ENCODE assay signal across 18 cellular contexts in the genomic region with DNA sequence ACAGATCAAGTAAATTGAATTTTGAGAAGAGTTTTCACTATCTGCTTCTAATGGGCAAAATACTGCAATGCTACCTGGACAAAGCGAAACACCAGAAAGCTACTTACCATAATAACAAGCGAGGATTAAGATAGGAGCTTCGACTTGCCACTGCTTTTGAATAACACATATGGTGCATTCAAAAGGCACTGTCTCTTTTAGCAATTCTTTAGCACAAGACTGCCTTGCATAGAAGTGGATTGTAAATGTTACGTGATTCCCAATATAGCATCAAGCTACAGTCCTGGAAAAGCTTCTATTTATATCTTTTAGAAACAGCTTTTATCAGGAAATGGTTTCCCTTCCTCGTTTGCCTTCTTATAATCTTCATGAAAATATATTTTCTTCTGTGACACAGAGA.
A peak's percentile ranks its signal among the peaks of the same experiment; 100 is the strongest.
DNase-seq lines count a peak whose midpoint lies in the region; ATAC-seq and TF ChIP-seq lines count a peak whose summit lies in the region.
"Had no signal": no experiment of that assay in that cellular context is flagged by ENCODE, and none has a peak within 500 bp of the region (broad histone marks: within the 10 kb centered on the region; RNA-seq: fewer than 3 reads in every experiment).

No MANE protein-coding gene starts in this region.

- H3K4me3 ChIP-seq in HAP-1 (no peak overlapping the region), iPS-18a (ENCODE audit: low read length) (peak overlapping the region; percentile 39), suprapubic skin (no peak overlapping the region)

- peak overlapping the region; percentile 10 for H3K9ac ChIP-seq in iPS-18a (ENCODE audit: low read length)

- CTCF ChIA-PET in WTC11 (lab: Charles Lee) = interaction anchor here (0.7 kb wide), 1 partner anchor 117 kb away, joined by 3 read pairs; no protein-coding TSS in a partner anchor
- CTCF ChIA-PET in activated CD4-positive, alpha-beta memory T cell treated with anti-CD3 and anti-CD28 coated beads for 36 hours (lab: Charles Lee) = no interaction called here

- POLR2A ChIA-PET in WTC11 (lab: Charles Lee) = no interaction called here
- POLR2A ChIA-PET in activated CD4-positive, alpha-beta memory T cell treated with anti-CD3 and anti-CD28 coated beads for 36 hours (lab: Charles Lee) = no interaction called here

- TF ChIP-seq CTCF in WTC11 (IDR thresholded peaks at IDR 0.05) = no peak
- no peak for TF ChIP-seq CTCF in suprapubic skin (IDR thresholded peaks at IDR 0.05)

- TF ChIP-seq POLR2A in suprapubic skin (IDR thresholded peaks at IDR 0.05) = no peak

- H3K27me3 ChIP-seq in HAP-1 (ENCODE audit: low read depth) = no peaks in the 10 kb centered on the region
- no peaks in the 10 kb centered on the region for H3K27me3 ChIP-seq in iPS-18a (ENCODE audit: control insufficient read depth, insufficient read depth, low read length)
- no peaks in the 10 kb centered on the region for H3K27me3 ChIP-seq in suprapubic skin

- no peak for TF ChIP-seq EP300 in suprapubic skin (IDR thresholded peaks at IDR 0.05)

- WGBS in suprapubic skin = 75% methylated on average over 5 of the region's 5 CpGs

- in situ Hi-C loops in HAP-1 (cut with MboI; ENCODE audit: low sequenced_read_pairs) = no loop called here

- peak overlapping the region; percentile 91 for H3K27ac Mint-ChIP-seq in WTC11
- H3K27ac Mint-ChIP-seq in activated CD4-positive, alpha-beta memory T cell treated with anti-CD3 and anti-CD28 coated beads for 36 hours = no peak overlapping the region
- H3K27ac Mint-ChIP-seq: IgD-negative memory B cell had no signal

- peak overlapping the region; percentile 16; the same call in 1 of the 2 replicates for H3K4me3 Mint-ChIP-seq in WTC11
- no peak overlapping the region for H3K4me3 Mint-ChIP-seq in activated CD4-positive, alpha-beta memory T cell treated with anti-CD3 and anti-CD28 coated beads for 36 hours
- H3K4me3 Mint-ChIP-seq: IgD-negative memory B cell had no signal

- peak overlapping the region; percentile 33 for H3K27ac ChIP-seq in iPS-18a (ENCODE audit: low read length)
- H3K27ac ChIP-seq in suprapubic skin = no peak overlapping the region

- H3K4me1 Mint-ChIP-seq in WTC11 = peaks cover 23% of the 10 kb centered on the region
- H3K4me1 Mint-ChIP-seq in activated CD4-positive, alpha-beta memory T cell treated with anti-CD3 and anti-CD28 coated beads for 36 hours (ENCODE audit: low read depth) = no peaks in the 10 kb centered on the region
- H3K4me1 Mint-ChIP-seq: IgD-negative memory B cell had no signal

- H3K36me3 ChIP-seq in HAP-1 (replicated peaks) = no peaks in the 10 kb centered on the region
- no peaks in the 10 kb centered on the region for H3K36me3 ChIP-seq in iPS-18a (ENCODE audit: control insufficient read depth, low read depth, low read length)
- H3K36me3 ChIP-seq in suprapubic skin = no peaks in the 10 kb centered on the region

- H3K9me3 ChIP-seq in HAP-1 (no peaks in the 10 kb centered on the region), iPS-18a (ENCODE audit: control insufficient read depth, low read depth, low read length) (no peaks in the 10 kb centered on the region), suprapubic skin (no peaks in the 10 kb centered on the region)

- intact Hi-C loops in activated CD4-positive, alpha-beta memory T cell treated with anti-CD3 and anti-CD28 coated beads for 36 hours (cut with micrococcal nuclease) = no loop called here

- ATAC-seq in WTC11 = peak; percentile 58
- no peak for ATAC-seq in GM19023 (IDR thresholded peaks at IDR 0.05; ENCODE audit: unreplicated experiment)

- H3K4me1 ChIP-seq in HAP-1 (peaks cover 13% of the 10 kb centered on the region), iPS-18a (ENCODE audit: control insufficient read depth, low read depth, low read length) (peaks cover 18% of the 10 kb centered on the region), suprapubic skin (no peaks in the 10 kb centered on the region)

- no peaks in the 10 kb centered on the region for H3K27me3 Mint-ChIP-seq in WTC11 (ENCODE audit: low read depth)
- no peaks in the 10 kb centered on the region for H3K27me3 Mint-ChIP-seq in activated CD4-positive, alpha-beta memory T cell treated with anti-CD3 and anti-CD28 coated beads for 36 hours
- H3K27me3 Mint-ChIP-seq: IgD-negative memory B cell had no signal

- peak; percentile 25 to 95 for DNase-seq in HAP-1 (ENCODE audit: low spot score in 2 of 2)
- DNase-seq in WTC11 (ENCODE audit: low spot score) = no peak
- DNase-seq in superior temporal gyrus (ENCODE audit: extremely low spot score) = peak; percentile 27
- DNase-seq in activated CD4-positive, alpha-beta memory T cell treated with anti-CD3 and anti-CD28 coated beads for 36 hours = no peak
- no peak for DNase-seq in suprapubic skin (ENCODE audit: low spot score in 2 of 2)
- DNase-seq: COR-L47; EL; Kasumi-1; MM.1S; NCI-H1105; NCI-H1694 treated with DMSO at 0.1 percent for 48 hours; NCI-H226; NCI-H526; NK-92 treated with Interleukin-12 subunit alpha and Interleukin-12 subunit beta, amount 100 ng/mL, for 24 hours; OCI-M1 had no signal

- H3K9me3 Mint-ChIP-seq in WTC11 = peaks cover 39% of the 10 kb centered on the region
- H3K9me3 Mint-ChIP-seq in activated CD4-positive, alpha-beta memory T cell treated with anti-CD3 and anti-CD28 coated beads for 36 hours = no peaks in the 10 kb centered on the region

- peaks cover 25% of the 10 kb centered on the region for H3K36me3 Mint-ChIP-seq in WTC11
- H3K36me3 Mint-ChIP-seq in activated CD4-positive, alpha-beta memory T cell treated with anti-CD3 and anti-CD28 coated beads for 36 hours = no peaks in the 10 kb centered on the region

TF ChIP-seq in WTC11, 78 proteins besides CTCF, POLR2A, EP300 and RAD21:
- no peak for TF ChIP-seq ZNF138 (CRISPR knock-in tag; conservative IDR thresholded peaks at IDR 0.05)
- no peak for TF ChIP-seq FOXJ3 (CRISPR knock-in tag; IDR thresholded peaks at IDR 0.05; ENCODE audit: borderline replicate concordance)
- no peak for TF ChIP-seq CREB1 (CRISPR knock-in tag; IDR thresholded peaks at IDR 0.05)
- no peak for TF ChIP-seq TEAD1 (CRISPR knock-in tag; IDR thresholded peaks at IDR 0.05)
TF ChIP-seq in WTC11: peak in this region for 0.

Comparison
In these comparisons a context has a peak if more than half of its experiments do, and no peak if none do; other contexts are left out.
1. DNase-seq: peak in HAP-1 (2 of 2) and superior temporal gyrus (single experiment); none in WTC11 (single experiment), activated CD4-positive, alpha-beta memory T cell treated with anti-CD3 and anti-CD28 coated beads for 36 hours (single experiment) and suprapubic skin (0 of 2).